In genomic region chr11:74373382-74373781, GRCh38 we compare ENCODE assay signal across 19 cellular contexts. TPM values are rescaled to one million over a fixed set of nuclear protein-coding genes. Genes with fewer than 3 reads are reported as not detected.
DNase-seq lines count a peak whose midpoint lies in the region; ATAC-seq, FAIRE-seq and TF ChIP-seq lines count a peak whose summit lies in the region.
"Had no signal": no experiment of that assay in that cellular context is flagged by ENCODE, and none has a peak within 500 bp of the region (broad histone marks: within the 10 kb centered on the region; RNA-seq: fewer than 3 reads in every experiment).

No MANE protein-coding gene starts in this region.

- H3K4me3 ChIP-seq in astrocyte (ENCODE audit: insufficient read depth, low read depth, low read length) (no peak overlapping the region), endodermal cell (ENCODE audit: low read length) (no peak overlapping the region)
- H3K4me3 ChIP-seq: BLaER1, Peyer's patch had no signal

- H3K36me3 Mint-ChIP-seq in astrocyte (ENCODE audit: low read depth, unreplicated experiment) (peaks cover 7% of the 10 kb centered on the region), endodermal cell (ENCODE audit: low read depth) (peaks cover 3% of the 10 kb centered on the region)

- TF ChIP-seq CTCF in astrocyte (IDR thresholded peaks at IDR 0.05; ENCODE audit: insufficient read depth, low read depth, low read length) (no peak), endodermal cell (conservative IDR thresholded peaks at IDR 0.05) (no peak)

- H3K4me1 ChIP-seq in astrocyte (ENCODE audit: insufficient read depth, low read length) (peaks cover 8% of the 10 kb centered on the region), endodermal cell (ENCODE audit: control insufficient read depth, insufficient read depth, low read length) (no peaks in the 10 kb centered on the region)
- H3K4me1 ChIP-seq: BLaER1, Peyer's patch had no signal

- no peak for FAIRE-seq in astrocyte (lab: Jason Lieb, UNC)
- FAIRE-seq: G401.6, H54 had no signal

- H3K27ac Mint-ChIP-seq in astrocyte (ENCODE audit: unreplicated experiment) (no peak overlapping the region), endodermal cell (no peak overlapping the region)
- H3K27ac Mint-ChIP-seq: CD4-positive, CD25-positive, alpha-beta regulatory T cell had no signal

- no peaks in the 10 kb centered on the region for H3K27me3 Mint-ChIP-seq in astrocyte (ENCODE audit: low read depth, unreplicated experiment)
- H3K27me3 Mint-ChIP-seq in endodermal cell (ENCODE audit: insufficient read depth): no peaks in the 10 kb centered on the region
- H3K27me3 Mint-ChIP-seq: CD4-positive, CD25-positive, alpha-beta regulatory T cell; IgD-negative memory B cell had no signal

- DNase-seq in DMS53 (lab: John Stamatoyannopoulos, UW) (peak; percentile 54), NCI-H2227 treated with DMSO at 0.1 percent for 48 hours (lab: John Stamatoyannopoulos, UW) (peak; percentile 43), astrocyte (ENCODE audit: low read depth) (peak; percentile 36), iris pigment epithelial cell (ENCODE audit: low read depth) (peak; percentile 57), endodermal cell (no peak)
- DNase-seq: CD4-positive, CD25-positive, alpha-beta regulatory T cell; DMS153; MM.1S; NCI-H2029; NCI-H526 treated with DMSO at 0.1 percent for 48 hours; Peyer's patch; SHP77 treated with DMSO at 0.1 percent for 48 hours had no signal

- H3K9me3 Mint-ChIP-seq in astrocyte (ENCODE audit: unreplicated experiment) (no peaks in the 10 kb centered on the region), endodermal cell (no peaks in the 10 kb centered on the region)
- H3K9me3 Mint-ChIP-seq: CD4-positive, CD25-positive, alpha-beta regulatory T cell; IgD-negative memory B cell had no signal

- H3K4me2 ChIP-seq in astrocyte (ENCODE audit: low read length): no peak overlapping the region
- H3K4me2 ChIP-seq: BLaER1, KMS-11 had no signal

- no peak overlapping the region for H3K4me3 Mint-ChIP-seq in astrocyte (ENCODE audit: unreplicated experiment)
- H3K4me3 Mint-ChIP-seq in endodermal cell: no peak overlapping the region
- H3K4me3 Mint-ChIP-seq: CD4-positive, CD25-positive, alpha-beta regulatory T cell; IgD-negative memory B cell had no signal

- no peaks in the 10 kb centered on the region for H4K20me1 ChIP-seq in astrocyte (ENCODE audit: insufficient read depth, low read length)
- H4K20me1 ChIP-seq: BLaER1 had no signal

- H3K9me3 ChIP-seq in astrocyte (ENCODE audit: insufficient read depth, low read depth, low read length): no peaks in the 10 kb centered on the region
- H3K9me3 ChIP-seq in endodermal cell (ENCODE audit: control insufficient read depth, low read length): no peaks in the 10 kb centered on the region
- H3K9me3 ChIP-seq: BLaER1, Peyer's patch had no signal

- H3K27me3 ChIP-seq in astrocyte (ENCODE audit: insufficient read depth, low read length) (no peaks in the 10 kb centered on the region), endodermal cell (ENCODE audit: control insufficient read depth, insufficient read depth, low read length, poor library complexity, severe bottlenecking) (no peaks in the 10 kb centered on the region)
- H3K27me3 ChIP-seq: BLaER1, Peyer's patch had no signal

- ATAC-seq in GM21360 (IDR thresholded peaks at IDR 0.05; ENCODE audit: unreplicated experiment) (no peak), GM19467 (IDR thresholded peaks at IDR 0.05; ENCODE audit: unreplicated experiment) (no peak)

- peaks cover 8% of the 10 kb centered on the region for H3K4me1 Mint-ChIP-seq in astrocyte (ENCODE audit: low read depth, unreplicated experiment)
- H3K4me1 Mint-ChIP-seq in endodermal cell: no peaks in the 10 kb centered on the region
- H3K4me1 Mint-ChIP-seq: IgD-negative memory B cell had no signal

- H3K9ac ChIP-seq in astrocyte (ENCODE audit: low read length): no peak overlapping the region
- no peak overlapping the region for H3K9ac ChIP-seq in endodermal cell (ENCODE audit: extremely low read depth, low read length, poor library complexity, severe bottlenecking)
- H3K9ac ChIP-seq: BLaER1, KMS-11 had no signal

- peaks cover 12% of the 10 kb centered on the region for H3K36me3 ChIP-seq in astrocyte (ENCODE audit: insufficient read depth, low read length)
- peaks cover 19% of the 10 kb centered on the region for H3K36me3 ChIP-seq in endodermal cell (ENCODE audit: control insufficient read depth, insufficient read depth, low read length)
- H3K36me3 ChIP-seq: Peyer's patch had no signal

- H3K79me2 ChIP-seq in astrocyte (ENCODE audit: insufficient read depth, low read length): peaks cover 7% of the 10 kb centered on the region

- no peak overlapping the region for H2AFZ ChIP-seq in astrocyte (ENCODE audit: low read depth, low read length)

- H3K27ac ChIP-seq in astrocyte (ENCODE audit: low read depth, low read length): no peak overlapping the region
- no peak overlapping the region for H3K27ac ChIP-seq in endodermal cell (ENCODE audit: low read depth, low read length)
- H3K27ac ChIP-seq: BLaER1, KMS-11, Peyer's patch had no signal

RNA-seq across cellular contexts. Expression of gene PGM2L1, which starts 24.9 kb away (rescaled TPM):
- total RNA-seq in astrocyte: 41.0 and 43.6 TPM in 2 replicates
- 10 to 100 TPM; 12.0 to 16.1 TPM for total RNA-seq in endodermal cell
- polyA plus RNA-seq in endodermal cell (2013, experiment 1 of 2): 11.1 TPM
- 11.6 TPM for polyA plus RNA-seq in endodermal cell (2013, experiment 2 of 2)
